In genomic region chr1:145215831-145216230, GRCh38 we compare ENCODE assay signal across 8 cellular contexts. TPM values are rescaled to one million over a fixed set of nuclear protein-coding genes. Genes with fewer than 3 reads are reported as not detected.
A peak's percentile ranks its signal among the peaks of the same experiment; 100 is the strongest.
DNase-seq lines count a peak whose midpoint lies in the region; ATAC-seq, FAIRE-seq and TF ChIP-seq lines count a peak whose summit lies in the region.
"Not testable (repeated sequence)": the region's sequence is repeated elsewhere in the genome, so short reads cannot be mapped to it uniquely, and the experiment has no call there.

No MANE protein-coding gene starts in this region.

- intact Hi-C loops in aorta (cut with DNase I) = not testable (repeated sequence)

- H3K4me3 ChIP-seq in astrocyte of the cerebellum (ENCODE audit: low read depth, low read length) (peak overlapping the region; percentile 48), skin epidermis (peak overlapping the region; percentile 42 to 58 (median 53)), aorta (ENCODE audit: low read length in 2 of 2) (peak overlapping the region; percentile 38 to 54)

- H3K27ac ChIP-seq in skin epidermis = peak overlapping the region in 13 of 21 experiments; percentile 31 to 86 (median 66)
- not testable (repeated sequence) for H3K27ac ChIP-seq in aorta (ENCODE audit: low read depth in 1 of 2, low read length in 2 of 2)

- DNase-seq in GM12892 (ENCODE audit: insufficient read length) (peak; percentile 25), NCI-H774 (lab: John Stamatoyannopoulos, UW) (peak; percentile 22), fibroblast of the conjunctiva (ENCODE audit: low read depth) (peak; percentile 9), medulla oblongata (ENCODE audit: extremely low spot score) (peak; percentile 4), aorta (peak; percentile 77 to 88)
- DNase-seq in activated CD4-positive, alpha-beta T cell treated with anti-CD3 and anti-CD28 coated beads for 1 hour = peak; percentile 28
- DNase-seq in astrocyte of the cerebellum (ENCODE audit: low read depth) = not testable (repeated sequence)

- not testable (repeated sequence) for TF ChIP-seq CTCF in astrocyte of the cerebellum (IDR thresholded peaks at IDR 0.05; ENCODE audit: low read depth, low read length, missing control alignments)

- ATAC-seq in aorta (ENCODE audit: low FRiP score) = not testable (repeated sequence)

- H3K9me3 ChIP-seq in aorta (ENCODE audit: control insufficient read depth, low read length) = not testable (repeated sequence)

- not testable (repeated sequence) for TF ChIP-seq POLR2A in GM12892 (IDR thresholded peaks at IDR 0.05; ENCODE audit: low read depth, low read length)

- in situ Hi-C loops in astrocyte of the cerebellum (cut with HindIII; ENCODE audit: low sequenced_read_pairs) = not testable (repeated sequence)

- H3K36me3 ChIP-seq in aorta (ENCODE audit: control insufficient read depth in 1 of 2, insufficient read depth in 2 of 2, low read length in 1 of 2) = not testable (repeated sequence)

- not testable (repeated sequence) for FAIRE-seq in GM12892 (lab: Jason Lieb, UNC)

- not testable (repeated sequence) for H3K4me1 ChIP-seq in aorta (ENCODE audit: control insufficient read depth in 1 of 2, insufficient read depth in 2 of 2, low read length in 2 of 2)

- not testable (repeated sequence) for H3K27me3 ChIP-seq in aorta (ENCODE audit: control insufficient read depth in 1 of 2, insufficient read depth in 2 of 2, low read length in 1 of 2)

- WGBS in aorta, 2 donors = 0 to 1% methylated on average over 14 to 36 of the region's 36 CpGs

RNA-seq across cellular contexts. Expression of gene PPIAL4D, which starts 26.1 kb away (rescaled TPM):
- not detected for polyA plus RNA-seq in GM12892 (2012; ENCODE audit: missing spikeins)
- total RNA-seq in aorta = not detected
- polyA plus RNA-seq in aorta = not detected
